ENCODE assay signal across 13 cellular contexts in genomic region chr21:38282921-38283320, GRCh38. TPM values are rescaled to one million over a fixed set of nuclear protein-coding genes. Genes with fewer than 3 reads are reported as not detected.
DNase-seq lines count a peak whose midpoint lies in the region; ATAC-seq and TF ChIP-seq lines count a peak whose summit lies in the region.
"Had no signal": no experiment of that assay in that cellular context is flagged by ENCODE, and none has a peak within 500 bp of the region (broad histone marks: within the 10 kb centered on the region; RNA-seq: fewer than 3 reads in every experiment).

No MANE protein-coding gene starts in this region.

- no peaks in the 10 kb centered on the region for H3K27me3 ChIP-seq in HL-60 (ENCODE audit: insufficient read depth, poor library complexity, severe bottlenecking)
- no peaks in the 10 kb centered on the region for H3K27me3 ChIP-seq in RWPE2 (ENCODE audit: insufficient read depth, poor library complexity, severe bottlenecking)
- H3K27me3 ChIP-seq in MG63: no peaks in the 10 kb centered on the region
- H3K27me3 ChIP-seq: pancreas, stomach had no signal

- H3K27ac Mint-ChIP-seq in naive thymus-derived CD8-positive, alpha-beta T cell: no peak overlapping the region
- H3K27ac Mint-ChIP-seq: activated naive CD8-positive, alpha-beta T cell treated with anti-CD3 and anti-CD28 coated beads, Interleukin-2, amount 10 ng/mL, durations not matched to agents 7 days and 5 days; CD8-positive, alpha-beta T cell had no signal

- POLR2A ChIA-PET in naive thymus-derived CD8-positive, alpha-beta T cell (lab: Charles Lee): no interaction called here

- H3K9me3 ChIP-seq in RWPE2 (ENCODE audit: severe bottlenecking): no peaks in the 10 kb centered on the region
- H3K9me3 ChIP-seq in MG63: no peaks in the 10 kb centered on the region; the same call in 1 of the 2 replicates
- H3K9me3 ChIP-seq: pancreas, stomach had no signal

- peak overlapping the region; percentile 48 for H3K27ac ChIP-seq in HL-60 (replicated peaks)
- peak overlapping the region; percentile 98 for H3K27ac ChIP-seq in RWPE2 (ENCODE audit: poor library complexity, severe bottlenecking)
- H3K27ac ChIP-seq: pancreas had no signal

- ATAC-seq in RWPE2 (ENCODE audit: low read depth): peak; percentile 44; the same call in 2 of the 3 replicates
- no peak for ATAC-seq in naive thymus-derived CD8-positive, alpha-beta T cell
- no peak for ATAC-seq in HG02763 (IDR thresholded peaks at IDR 0.05; ENCODE audit: unreplicated experiment)
- ATAC-seq: CD8-positive, alpha-beta T cell had no signal

- H3K4me1 Mint-ChIP-seq in naive thymus-derived CD8-positive, alpha-beta T cell: no peaks in the 10 kb centered on the region
- H3K4me1 Mint-ChIP-seq: activated naive CD8-positive, alpha-beta T cell treated with anti-CD3 and anti-CD28 coated beads, Interleukin-2, amount 10 ng/mL, durations not matched to agents 7 days and 5 days had no signal

- TF ChIP-seq CTCF in HL-60 (IDR thresholded peaks at IDR 0.05; ENCODE audit: insufficient read depth, low read length) (no peak), RWPE2 (IDR thresholded peaks at IDR 0.05; ENCODE audit: poor library complexity, severe bottlenecking) (no peak), fibroblast of the aortic adventitia (IDR thresholded peaks at IDR 0.05; ENCODE audit: insufficient read depth, low read length) (no peak)

- H3K9me3 Mint-ChIP-seq in naive thymus-derived CD8-positive, alpha-beta T cell: no peaks in the 10 kb centered on the region
- H3K9me3 Mint-ChIP-seq: CD8-positive, alpha-beta T cell had no signal

- H3K27me3 Mint-ChIP-seq in naive thymus-derived CD8-positive, alpha-beta T cell: peaks cover 0 to 10% (median 2%) of the 10 kb centered on the region in 5 donors
- H3K27me3 Mint-ChIP-seq: activated naive CD8-positive, alpha-beta T cell treated with anti-CD3 and anti-CD28 coated beads, Interleukin-2, amount 10 ng/mL, durations not matched to agents 7 days and 5 days had no signal

- H3K36me3 Mint-ChIP-seq in naive thymus-derived CD8-positive, alpha-beta T cell: no peaks in the 10 kb centered on the region
- H3K36me3 Mint-ChIP-seq: activated naive CD8-positive, alpha-beta T cell treated with anti-CD3 and anti-CD28 coated beads, Interleukin-2, amount 10 ng/mL, durations not matched to agents 7 days and 5 days; CD8-positive, alpha-beta T cell had no signal

- H3K4me3 ChIP-seq in HL-60 (replicated peaks; ENCODE audit: insufficient read depth, low read length): no peak overlapping the region
- H3K4me3 ChIP-seq in RWPE2 (ENCODE audit: severe bottlenecking): no peak overlapping the region
- no peak overlapping the region for H3K4me3 ChIP-seq in fibroblast of the aortic adventitia (ENCODE audit: low read depth, low read length)
- no peak overlapping the region for H3K4me3 ChIP-seq in MG63
- H3K4me3 ChIP-seq: pancreas, stomach had no signal

- peaks cover 36% of the 10 kb centered on the region for H3K4me1 ChIP-seq in RWPE2 (ENCODE audit: insufficient read depth, poor library complexity, severe bottlenecking)
- H3K4me1 ChIP-seq: pancreas had no signal

- DNase-seq in HL-60 (ENCODE audit: low read depth in 1 of 2, low spot score in 1 of 2) (peak; percentile 54 to 81), RWPE2 (ENCODE audit: low spot score) (no peak), fibroblast of the aortic adventitia (ENCODE audit: low read depth) (peak; percentile 80), stromal cell of bone marrow (ENCODE audit: low read depth) (peak; percentile 82), MG63 (no peak)
- no peak for DNase-seq in naive thymus-derived CD8-positive, alpha-beta T cell
- DNase-seq: activated CD4-positive, alpha-beta T cell treated with anti-CD3 and anti-CD28 coated beads for 4 hours; activated naive CD8-positive, alpha-beta T cell treated with anti-CD3 and anti-CD28 coated beads, Interleukin-2, amount 10 ng/mL, durations not matched to agents 7 days and 5 days; CD8-positive, alpha-beta T cell; glutamatergic neuron; pancreas; stomach had no signal

- H3K4me3 Mint-ChIP-seq in naive thymus-derived CD8-positive, alpha-beta T cell: no peak overlapping the region
- H3K4me3 Mint-ChIP-seq: activated naive CD8-positive, alpha-beta T cell treated with anti-CD3 and anti-CD28 coated beads, Interleukin-2, amount 10 ng/mL, durations not matched to agents 7 days and 5 days; CD8-positive, alpha-beta T cell had no signal

- no peaks in the 10 kb centered on the region for H3K36me3 ChIP-seq in RWPE2 (ENCODE audit: low read depth)
- H3K36me3 ChIP-seq in MG63: no peaks in the 10 kb centered on the region
- H3K36me3 ChIP-seq: pancreas, stomach had no signal

RNA-seq across cellular contexts. Expression of gene KCNJ15, which starts 26.1 kb away (rescaled TPM):
- 0.36 TPM in 1 of 2 replicates, not detected in the other for total RNA-seq in fibroblast of the aortic adventitia (ENCODE audit: low replicate concordance)
- total RNA-seq in naive thymus-derived CD8-positive, alpha-beta T cell: not detected
- polyA plus RNA-seq in naive thymus-derived CD8-positive, alpha-beta T cell: not detected
- total RNA-seq in MG63 (2014; rRNA removed; shearing (Covaris generic); ENCODE audit: low replicate concordance): not detected in 2 replicates
- total RNA-seq: activated naive CD8-positive, alpha-beta T cell treated with anti-CD3 and anti-CD28 coated beads, Interleukin-2, amount 10 ng/mL, durations not matched to agents 7 days and 5 days; CD8-positive, alpha-beta T cell had no signal

Comparison
In these comparisons a context has a peak if more than half of its experiments do, and no peak if none do; other contexts are left out.
1. DNase-seq: peak in HL-60 (2 of 2), fibroblast of the aortic adventitia (single experiment) and stromal cell of bone marrow (single experiment); none in RWPE2 (single experiment), naive thymus-derived CD8-positive, alpha-beta T cell (0 of 10) and MG63 (single experiment).